ENCODE assay signal across 26 cellular contexts in the genomic region with DNA sequence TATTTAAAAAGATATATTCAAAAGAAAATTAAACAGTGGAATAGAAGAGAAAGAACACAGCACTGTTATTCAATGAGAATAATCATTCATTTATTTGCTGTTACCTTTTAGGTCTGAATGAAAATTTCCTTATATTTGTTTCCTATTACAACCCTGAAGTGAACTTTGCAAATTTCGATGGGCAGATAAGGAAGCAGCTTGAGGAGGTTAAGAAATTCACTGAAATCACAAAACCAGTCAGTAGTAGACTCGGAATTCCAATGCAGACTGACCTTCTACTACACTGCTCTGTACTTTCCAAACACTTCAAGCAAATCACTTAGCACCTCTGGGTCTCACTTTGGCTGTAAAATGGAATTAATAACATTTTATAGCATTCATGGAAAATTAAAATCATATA.
"Had no signal": no experiment of that assay in that cellular context is flagged by ENCODE, and none has a peak within 500 bp of the region (broad histone marks: within the 10 kb centered on the region; RNA-seq: fewer than 3 reads in every experiment).

No MANE protein-coding gene starts in this region.

- H3K27ac ChIP-seq: neutrophil, pancreas, prostate gland, right lobe of liver, sigmoid colon, stomach, thoracic aorta, thyroid gland, tibial nerve, upper lobe of left lung, vagina had no signal

- H3K27me3 Mint-ChIP-seq: naive thymus-derived CD8-positive, alpha-beta T cell; stimulated activated naive B cell treated with anti-CD40 and anti-IgM and Interleukin-4, amounts not matched to agents 10 μg/mL and 1 μg/mL and 100 μg/mL, for 72 hours; stimulated activated naive CD8-positive, alpha-beta T cell treated with anti-CD3 and anti-CD28 coated beads, Interleukin-15, Interleukin-2, amounts not matched to agents 100 ng/mL and 50 ng/mL, for 24 hours had no signal

- H3K36me3 Mint-ChIP-seq: natural killer cell treated with Interleukin-12 subunit alpha and Interleukin-12 subunit beta and Interleukin-15 and Interleukin-18, amount 100 ng/mL, for 72 hours; stimulated activated effector memory CD8-positive, alpha-beta T cell treated with anti-CD3 and anti-CD28 coated beads, Interleukin-12 subunit alpha, Interleukin-12 subunit beta, amount 100 ng/mL, for 72 hours; stimulated activated naive B cell treated with anti-CD40 and anti-IgM and Interleukin-4, amounts not matched to agents 10 μg/mL and 1 μg/mL and 100 μg/mL, for 72 hours had no signal

- H3K4me1 ChIP-seq: pancreas, prostate gland, right lobe of liver, sigmoid colon, upper lobe of left lung, vagina had no signal

- H3K9me3 Mint-ChIP-seq: nephron progenitor cell; neural crest cell; stimulated activated effector memory CD8-positive, alpha-beta T cell treated with anti-CD3 and anti-CD28 coated beads, Interleukin-12 subunit alpha, Interleukin-12 subunit beta, amount 100 ng/mL, for 72 hours had no signal

- DNase-seq: naive thymus-derived CD8-positive, alpha-beta T cell; nephron progenitor cell; nucleus accumbens; pancreas; right lobe of liver; sigmoid colon; small intestine; stimulated activated CD4-positive, alpha-beta T cell treated with anti-CD3 and anti-CD28 coated beads, Interleukin-15, amount 100 ng/mL, for 24 hours; stimulated activated CD4-positive, alpha-beta T cell treated with anti-CD3 and anti-CD28 coated beads, Interleukin-2, amount 100 ng/mL, for 24 hours; stimulated activated CD4-positive, alpha-beta T cell treated with anti-CD3 and anti-CD28 coated beads, Interleukin-2, amount 100 ng/mL, for 48 hours; stimulated activated CD4-positive, alpha-beta T cell treated with anti-CD3 and anti-CD28 coated beads, Interleukin-4, amount 100 ng/mL, for 24 hours; stimulated activated naive B cell treated with anti-CD40 and anti-IgM and Interleukin-4, amounts not matched to agents 10 μg/mL and 1 μg/mL and 100 μg/mL, for 72 hours; stimulated activated naive CD4-positive, alpha-beta T cell treated with Interleukin-2 at 50 U/mL for 16 hours; stomach; upper lobe of left lung had no signal

- H3K4me1 Mint-ChIP-seq: stimulated activated effector memory CD8-positive, alpha-beta T cell treated with anti-CD3 and anti-CD28 coated beads, Interleukin-12 subunit alpha, Interleukin-12 subunit beta, amount 100 ng/mL, for 72 hours; stimulated activated naive B cell treated with anti-CD40 and anti-IgM and Interleukin-4, amounts not matched to agents 10 μg/mL and 1 μg/mL and 100 μg/mL, for 72 hours had no signal

- H3K36me3 ChIP-seq: neutrophil, pancreas, prostate gland, right lobe of liver, sigmoid colon, stomach, thoracic aorta, thyroid gland, tibial nerve, upper lobe of left lung, vagina had no signal

- H3K9me3 ChIP-seq: neutrophil, pancreas, prostate gland, right lobe of liver, sigmoid colon, thoracic aorta, thyroid gland, upper lobe of left lung, vagina had no signal

- H3K27me3 ChIP-seq: neutrophil, pancreas, right lobe of liver, sigmoid colon, stomach, thyroid gland, tibial nerve, upper lobe of left lung, vagina had no signal

- FAIRE-seq: pancreas, small intestine, urothelium cell line had no signal

- H3K4me3 ChIP-seq: pancreas, prostate gland, right lobe of liver, sigmoid colon, stomach, thoracic aorta, thyroid gland, tibial nerve, upper lobe of left lung, vagina had no signal

- H3K4me3 Mint-ChIP-seq: naive thymus-derived CD8-positive, alpha-beta T cell; natural killer cell treated with Interleukin-12 subunit alpha and Interleukin-12 subunit beta and Interleukin-15 and Interleukin-18, amount 100 ng/mL, for 72 hours; nephron progenitor cell; neural crest cell; stimulated activated effector memory CD8-positive, alpha-beta T cell treated with anti-CD3 and anti-CD28 coated beads, Interleukin-12 subunit alpha, Interleukin-12 subunit beta, amount 100 ng/mL, for 72 hours; stimulated activated naive B cell treated with anti-CD40 and anti-IgM and Interleukin-4, amounts not matched to agents 10 μg/mL and 1 μg/mL and 100 μg/mL, for 72 hours; stimulated activated naive CD8-positive, alpha-beta T cell treated with anti-CD3 and anti-CD28 coated beads, Interleukin-15, Interleukin-2, amounts not matched to agents 100 ng/mL and 50 ng/mL, for 24 hours had no signal

- ATAC-seq: naive thymus-derived CD8-positive, alpha-beta T cell; natural killer cell treated with Interleukin-12 subunit alpha and Interleukin-12 subunit beta and Interleukin-15 and Interleukin-18, amount 100 ng/mL, for 72 hours; right lobe of liver; stimulated activated effector memory CD8-positive, alpha-beta T cell treated with anti-CD3 and anti-CD28 coated beads, Interleukin-12 subunit alpha, Interleukin-12 subunit beta, amount 100 ng/mL, for 72 hours; stimulated activated naive B cell treated with anti-CD40 and anti-IgM and Interleukin-4, amounts not matched to agents 10 μg/mL and 1 μg/mL and 100 μg/mL, for 72 hours had no signal

- H3K27ac Mint-ChIP-seq: naive thymus-derived CD8-positive, alpha-beta T cell; natural killer cell treated with Interleukin-12 subunit alpha and Interleukin-12 subunit beta and Interleukin-15 and Interleukin-18, amount 100 ng/mL, for 72 hours; stimulated activated effector memory CD8-positive, alpha-beta T cell treated with anti-CD3 and anti-CD28 coated beads, Interleukin-12 subunit alpha, Interleukin-12 subunit beta, amount 100 ng/mL, for 72 hours; stimulated activated naive B cell treated with anti-CD40 and anti-IgM and Interleukin-4, amounts not matched to agents 10 μg/mL and 1 μg/mL and 100 μg/mL, for 72 hours; stimulated activated naive CD8-positive, alpha-beta T cell treated with anti-CD3 and anti-CD28 coated beads, Interleukin-15, Interleukin-2, amounts not matched to agents 100 ng/mL and 50 ng/mL, for 24 hours had no signal
